In genomic region chr2:171318463-171318934, GRCh38 we compare ENCODE assay signal across 8 cellular contexts.
DNase-seq lines count a peak whose midpoint lies in the region; ATAC-seq lines count a peak whose summit lies in the region.

No MANE protein-coding gene starts in this region.

- H3K4me3 ChIP-seq in CD8-positive, alpha-beta memory T cell (ENCODE audit: low read length): peak overlapping the region; percentile 44
- no peak overlapping the region for H3K4me3 ChIP-seq in NT2/D1 (ENCODE audit: insufficient read length, low read depth)
- no peak overlapping the region for H3K4me3 ChIP-seq in naive thymus-derived CD4-positive, alpha-beta T cell (ENCODE audit: low read length)

- H3K4me1 ChIP-seq in CD8-positive, alpha-beta memory T cell (ENCODE audit: insufficient read depth, low read length): peaks cover 15% of the 10 kb centered on the region
- H3K4me1 ChIP-seq in NT2/D1 (ENCODE audit: insufficient read depth, insufficient read length): peaks cover 6% of the 10 kb centered on the region
- peaks cover 0 to 4% of the 10 kb centered on the region in 2 donors for H3K4me1 ChIP-seq in naive thymus-derived CD4-positive, alpha-beta T cell (ENCODE audit: control insufficient read depth in 2 of 2, insufficient read depth in 2 of 2, low read length in 2 of 2)

- intact Hi-C loops in naive thymus-derived CD4-positive, alpha-beta T cell (cut with micrococcal nuclease): loop anchor here (5.0 kb wide), 3 partner anchors 56 to 156 kb away; partner anchors contain the start of gene TLK1 (in 1 of the 2)

- no peak for ATAC-seq in naive thymus-derived CD4-positive, alpha-beta T cell
- no peak for ATAC-seq in HG03469 (IDR thresholded peaks at IDR 0.05; ENCODE audit: unreplicated experiment)

- no peaks in the 10 kb centered on the region for H3K27me3 ChIP-seq in CD8-positive, alpha-beta memory T cell (ENCODE audit: insufficient read depth, low read length, poor library complexity, severe bottlenecking)
- H3K27me3 ChIP-seq in NT2/D1 (ENCODE audit: insufficient read depth, insufficient read length): no peaks in the 10 kb centered on the region
- no peaks in the 10 kb centered on the region for H3K27me3 ChIP-seq in naive thymus-derived CD4-positive, alpha-beta T cell (ENCODE audit: control insufficient read depth in 2 of 2, insufficient read depth in 2 of 2, low read length in 2 of 2)

- CTCF ChIA-PET in CD8-positive, alpha-beta memory T cell (lab: Charles Lee): interaction anchor here (1.5 kb wide), 1 partner anchor 12 kb away, joined by 3 read pairs; no protein-coding TSS in a partner anchor
- CTCF ChIA-PET in naive thymus-derived CD4-positive, alpha-beta T cell (lab: Charles Lee): no interaction called here

- POLR2A ChIA-PET in CD8-positive, alpha-beta memory T cell (lab: Charles Lee): interaction anchor here (1.2 kb wide), 1 partner anchor 9 kb away, joined by 5 read pairs; no protein-coding TSS in a partner anchor
- POLR2A ChIA-PET in naive thymus-derived CD4-positive, alpha-beta T cell (lab: Charles Lee): no interaction called here

- no peaks in the 10 kb centered on the region for H3K27me3 Mint-ChIP-seq in CD8-positive, alpha-beta memory T cell
- H3K27me3 Mint-ChIP-seq in naive thymus-derived CD4-positive, alpha-beta T cell: no peaks in the 10 kb centered on the region

- H3K4me1 Mint-ChIP-seq in CD8-positive, alpha-beta memory T cell: peaks cover 32 to 52% (median 50%) of the 10 kb centered on the region in 3 donors
- H3K4me1 Mint-ChIP-seq in naive thymus-derived CD4-positive, alpha-beta T cell: peaks cover 10 to 52% (median 34%) of the 10 kb centered on the region in 7 donors

- H3K36me3 ChIP-seq in CD8-positive, alpha-beta memory T cell (ENCODE audit: insufficient read depth, low read length): no peaks in the 10 kb centered on the region
- H3K36me3 ChIP-seq in NT2/D1 (ENCODE audit: insufficient read depth, insufficient read length, low read length): peaks cover 19% of the 10 kb centered on the region
- H3K36me3 ChIP-seq in naive thymus-derived CD4-positive, alpha-beta T cell (ENCODE audit: control insufficient read depth in 2 of 3, insufficient read depth in 3 of 3, low read length in 3 of 3): no peaks in the 10 kb centered on the region

- H3K36me3 Mint-ChIP-seq in CD8-positive, alpha-beta memory T cell: peaks cover 3 to 4% (median 4%) of the 10 kb centered on the region in 3 donors
- H3K36me3 Mint-ChIP-seq in naive thymus-derived CD4-positive, alpha-beta T cell: peaks cover 0 to 22% (median 9%) of the 10 kb centered on the region in 5 donors

- DNase-seq in CD8-positive, alpha-beta memory T cell: no peak
- DNase-seq in NT2/D1 (ENCODE audit: low read depth, low spot score) (no peak), NCI-H510A treated with DMSO at 0.1 percent for 48 hours (lab: John Stamatoyannopoulos, UW) (no peak), MV-4-11 (lab: John Stamatoyannopoulos, UW) (no peak), ecto neural progenitor cell (ENCODE audit: low spot score) (no peak)
- no peak for DNase-seq in naive thymus-derived CD4-positive, alpha-beta T cell

- peak overlapping the region; percentile 14 for H3K9ac ChIP-seq in NT2/D1 (ENCODE audit: insufficient read length, low read depth)

- H3K27ac ChIP-seq in CD8-positive, alpha-beta memory T cell (ENCODE audit: low read depth, low read length): no peak overlapping the region
- peak overlapping the region; percentile 88 for H3K27ac ChIP-seq in cingulate gyrus (ENCODE audit: low read depth, low read length)
- no peak overlapping the region for H3K27ac ChIP-seq in naive thymus-derived CD4-positive, alpha-beta T cell (ENCODE audit: low read depth, low read length)

- H3K4me3 Mint-ChIP-seq in CD8-positive, alpha-beta memory T cell: peak overlapping the region in 6 of 7 donors; percentile 2 to 85 (median 50)
- H3K4me3 Mint-ChIP-seq in naive thymus-derived CD4-positive, alpha-beta T cell: peak overlapping the region in 1 of 10 donors; percentile 37

- peaks cover 0 to 3% (median 0%) of the 10 kb centered on the region in 5 donors for H3K9me3 Mint-ChIP-seq in CD8-positive, alpha-beta memory T cell
- H3K9me3 Mint-ChIP-seq in naive thymus-derived CD4-positive, alpha-beta T cell: peaks cover 0 to 5% (median 0%) of the 10 kb centered on the region in 11 donors

- no peaks in the 10 kb centered on the region for H3K9me3 ChIP-seq in CD8-positive, alpha-beta memory T cell (ENCODE audit: low read length)
- H3K9me3 ChIP-seq in NT2/D1 (ENCODE audit: insufficient read depth, low read length): peaks cover 7% of the 10 kb centered on the region; the same call in 1 of the 2 replicates
- no peaks in the 10 kb centered on the region for H3K9me3 ChIP-seq in naive thymus-derived CD4-positive, alpha-beta T cell (ENCODE audit: control insufficient read depth in 2 of 3, low read length in 3 of 3)

- peak overlapping the region in 6 of 8 donors; percentile 21 to 86 (median 59) for H3K27ac Mint-ChIP-seq in CD8-positive, alpha-beta memory T cell
- peak overlapping the region in 7 of 9 donors; percentile 32 to 87 (median 63) for H3K27ac Mint-ChIP-seq in naive thymus-derived CD4-positive, alpha-beta T cell
